In genomic region chr15:64814965-64815364, GRCh38 we compare ENCODE assay signal across 2 cellular contexts. TPM values are rescaled to one million over a fixed set of nuclear protein-coding genes. Genes with fewer than 3 reads are reported as not detected.
"Had no signal": no experiment of that assay in that cellular context is flagged by ENCODE, and none has a peak within 500 bp of the region (broad histone marks: within the 10 kb centered on the region; RNA-seq: fewer than 3 reads in every experiment).

No MANE protein-coding gene starts in this region.

RNA-seq across cellular contexts. Expression of gene RBPMS2, which starts 39.6 kb away (rescaled TPM):
- total RNA-seq: activated naive CD8-positive, alpha-beta T cell treated with anti-CD3 and anti-CD28 coated beads for 36 hours; T-helper 2 cell treated with Interferon-gamma antibody and Interleukin-4, amounts not matched to agents 100 ng/mL and 5 ng/mL, for 36 hours had no signal
